Comparison of ENCODE assay signal across 9 cellular contexts in the genomic region with DNA sequence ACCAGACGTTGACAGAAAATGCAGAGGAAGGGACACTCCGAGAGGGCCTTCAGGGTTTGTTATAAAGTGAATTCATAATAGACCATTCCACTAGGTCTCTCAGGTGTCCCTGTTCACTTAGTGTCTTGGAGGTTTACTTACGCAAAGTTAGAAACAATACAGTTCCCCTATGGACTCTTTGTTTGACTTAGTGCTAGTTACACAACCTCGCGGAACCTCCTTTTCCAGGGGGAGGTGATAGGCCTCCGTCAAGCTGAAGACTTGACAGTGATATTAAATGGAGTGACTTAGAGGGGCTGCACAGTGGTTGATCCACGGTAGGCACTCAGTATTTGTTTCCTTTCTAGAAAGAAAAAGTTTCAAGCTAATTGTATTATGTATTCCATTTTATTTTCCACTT. TPM values are rescaled to one million over a fixed set of nuclear protein-coding genes. Genes with fewer than 3 reads are reported as not detected.
DNase-seq lines count a peak whose midpoint lies in the region; ATAC-seq and TF ChIP-seq lines count a peak whose summit lies in the region.
"Had no signal": no experiment of that assay in that cellular context is flagged by ENCODE, and none has a peak within 500 bp of the region (broad histone marks: within the 10 kb centered on the region; RNA-seq: fewer than 3 reads in every experiment).

No MANE protein-coding gene starts in this region.

- intact Hi-C loops in tibial artery (cut with DNase I; ENCODE audit: low total_unique reads) (no loop called here), head of caudate nucleus (cut with DNase I) (loop anchor here (2.0 kb wide), 1 partner anchor 101 kb away; the partner anchor contains the start of gene MARCHF6)

- no peaks in the 10 kb centered on the region for H3K9me3 ChIP-seq in tibial artery
- H3K9me3 ChIP-seq: mucosa of descending colon had no signal

- peak overlapping the region; percentile 80 to 87 for H3K27ac ChIP-seq in tibial artery

- H3K4me3 ChIP-seq in tibial artery, result peak overlapping the region; percentile 81 to 82

- no peaks in the 10 kb centered on the region for H3K27me3 ChIP-seq in tibial artery

- no peaks in the 10 kb centered on the region for H3K9me3 Mint-ChIP-seq in activated CD8-positive, alpha-beta memory T cell treated with anti-CD3 and anti-CD28 coated beads, Interleukin-2, amount 10 ng/mL, durations not matched to agents 7 days and 5 days (ENCODE audit: low read depth)
- H3K9me3 Mint-ChIP-seq in activated CD4-positive, alpha-beta memory T cell treated with anti-CD3 and anti-CD28 coated beads, Interleukin-2, amount 10 ng/mL, durations not matched to agents 7 days and 5 days, result no peaks in the 10 kb centered on the region
- H3K9me3 Mint-ChIP-seq in immature natural killer cell, result no peaks in the 10 kb centered on the region

- H3K36me3 Mint-ChIP-seq in activated CD8-positive, alpha-beta memory T cell treated with anti-CD3 and anti-CD28 coated beads, Interleukin-2, amount 10 ng/mL, durations not matched to agents 7 days and 5 days, result peaks cover 38% of the 10 kb centered on the region
- peaks cover 54% of the 10 kb centered on the region for H3K36me3 Mint-ChIP-seq in activated CD4-positive, alpha-beta memory T cell treated with anti-CD3 and anti-CD28 coated beads, Interleukin-2, amount 10 ng/mL, durations not matched to agents 7 days and 5 days (ENCODE audit: low read depth)
- peaks cover 10 to 13% (median 12%) of the 10 kb centered on the region in 3 donors for H3K36me3 Mint-ChIP-seq in immature natural killer cell

- no peak for ATAC-seq in activated CD8-positive, alpha-beta memory T cell treated with anti-CD3 and anti-CD28 coated beads, Interleukin-2, amount 10 ng/mL, durations not matched to agents 7 days and 5 days

- H3K4me3 Mint-ChIP-seq in activated CD8-positive, alpha-beta memory T cell treated with anti-CD3 and anti-CD28 coated beads, Interleukin-2, amount 10 ng/mL, durations not matched to agents 7 days and 5 days, result peak overlapping the region; percentile 94
- peak overlapping the region; percentile 81 for H3K4me3 Mint-ChIP-seq in activated CD4-positive, alpha-beta memory T cell treated with anti-CD3 and anti-CD28 coated beads, Interleukin-2, amount 10 ng/mL, durations not matched to agents 7 days and 5 days
- peak overlapping the region; percentile 86 to 98 (median 92) for H3K4me3 Mint-ChIP-seq in immature natural killer cell

- DNase-seq in activated CD8-positive, alpha-beta memory T cell treated with anti-CD3 and anti-CD28 coated beads, Interleukin-2, amount 10 ng/mL, durations not matched to agents 7 days and 5 days, result no peak
- no peak for DNase-seq in activated CD8-positive, alpha-beta memory T cell treated with anti-CD3 and anti-CD28 coated beads, Interleukin-2, amount 50 U/mL, for 4 hours
- no peak for DNase-seq in activated CD4-positive, alpha-beta memory T cell treated with anti-CD3 and anti-CD28 coated beads, Interleukin-2, amount 10 ng/mL, durations not matched to agents 7 days and 5 days
- DNase-seq in immature natural killer cell, result no peak
- no peak for DNase-seq in tibial artery
- no peak for DNase-seq in amygdala (lab: John Stamatoyannopoulos, UW)
- no peak for DNase-seq in hippocampal formation (lab: John Stamatoyannopoulos, UW)
- no peak for DNase-seq in head of caudate nucleus
- DNase-seq: mucosa of descending colon had no signal

- no peak for TF ChIP-seq CTCF in tibial artery (IDR thresholded peaks at IDR 0.05)

- H3K4me1 ChIP-seq in tibial artery, result peaks cover 0 to 37% (median 18%) of the 10 kb centered on the region in 4 donors

- peak overlapping the region; percentile 87 for H3K27ac Mint-ChIP-seq in activated CD8-positive, alpha-beta memory T cell treated with anti-CD3 and anti-CD28 coated beads, Interleukin-2, amount 10 ng/mL, durations not matched to agents 7 days and 5 days
- H3K27ac Mint-ChIP-seq in activated CD4-positive, alpha-beta memory T cell treated with anti-CD3 and anti-CD28 coated beads, Interleukin-2, amount 10 ng/mL, durations not matched to agents 7 days and 5 days, result peak overlapping the region; percentile 60
- peak overlapping the region in 5 of 6 donors; percentile 48 to 98 (median 70) for H3K27ac Mint-ChIP-seq in immature natural killer cell

- no peaks in the 10 kb centered on the region for H3K27me3 Mint-ChIP-seq in activated CD8-positive, alpha-beta memory T cell treated with anti-CD3 and anti-CD28 coated beads, Interleukin-2, amount 10 ng/mL, durations not matched to agents 7 days and 5 days
- no peaks in the 10 kb centered on the region for H3K27me3 Mint-ChIP-seq in activated CD4-positive, alpha-beta memory T cell treated with anti-CD3 and anti-CD28 coated beads, Interleukin-2, amount 10 ng/mL, durations not matched to agents 7 days and 5 days
- peaks cover 12 to 17% (median 12%) of the 10 kb centered on the region in 3 donors for H3K27me3 Mint-ChIP-seq in immature natural killer cell (ENCODE audit: low read depth in 3 of 3)

- CTCF ChIA-PET in activated CD8-positive, alpha-beta memory T cell treated with anti-CD3 and anti-CD28 coated beads, Interleukin-2, amount 10 ng/mL, durations not matched to agents 7 days and 5 days (lab: Charles Lee), result interaction anchor here (1.1 to 2.1 kb wide), 4 partner anchors 27 to 113 kb away, joined by 3 to 5 read pairs (median 4); partner anchors contain the start of gene MARCHF6
- CTCF ChIA-PET in activated CD4-positive, alpha-beta memory T cell treated with anti-CD3 and anti-CD28 coated beads, Interleukin-2, amount 10 ng/mL, durations not matched to agents 7 days and 5 days (lab: Charles Lee), result interaction anchor here (2.8 kb wide), 1 partner anchor 32 kb away, joined by 9 read pairs; no protein-coding TSS in a partner anchor

- POLR2A ChIA-PET in activated CD4-positive, alpha-beta memory T cell treated with anti-CD3 and anti-CD28 coated beads, Interleukin-2, amount 10 ng/mL, durations not matched to agents 7 days and 5 days (lab: Charles Lee), result interaction anchor here (1.0 to 5.4 kb wide), 10 partner anchors 10 to 384 kb away, joined by 3 to 55 read pairs (median 6); partner anchors contain the start of gene MARCHF6

- H3K4me1 Mint-ChIP-seq in activated CD8-positive, alpha-beta memory T cell treated with anti-CD3 and anti-CD28 coated beads, Interleukin-2, amount 10 ng/mL, durations not matched to agents 7 days and 5 days, result peaks cover 66% of the 10 kb centered on the region
- H3K4me1 Mint-ChIP-seq in activated CD4-positive, alpha-beta memory T cell treated with anti-CD3 and anti-CD28 coated beads, Interleukin-2, amount 10 ng/mL, durations not matched to agents 7 days and 5 days, result peaks cover 68% of the 10 kb centered on the region
- H3K4me1 Mint-ChIP-seq in immature natural killer cell, result peaks cover 49 to 65% of the 10 kb centered on the region in 2 donors

- peaks cover 6 to 20% (median 10%) of the 10 kb centered on the region in 3 donors for H3K36me3 ChIP-seq in tibial artery

RNA-seq across cellular contexts. Expression of gene CCT5, which starts 1.3 kb away (rescaled TPM):
- 100 to 1,000 TPM; 270 to 342 TPM for total RNA-seq in activated CD8-positive, alpha-beta memory T cell treated with anti-CD3 and anti-CD28 coated beads, Interleukin-2, amount 10 ng/mL, durations not matched to agents 7 days and 5 days
- 100 to 1,000 TPM; 220 to 223 TPM for total RNA-seq in activated CD4-positive, alpha-beta memory T cell treated with anti-CD3 and anti-CD28 coated beads, Interleukin-2, amount 10 ng/mL, durations not matched to agents 7 days and 5 days
- polyA plus RNA-seq in immature natural killer cell, result 100 to 1,000 TPM; 182 to 227 (median 211) TPM

RNA-seq across cellular contexts. Expression of gene ATPSCKMT, which starts 1.7 kb away (rescaled TPM):
- total RNA-seq in activated CD8-positive, alpha-beta memory T cell treated with anti-CD3 and anti-CD28 coated beads, Interleukin-2, amount 10 ng/mL, durations not matched to agents 7 days and 5 days, result 10 to 100 TPM; 18.8 to 24.7 TPM
- 10 to 100 TPM; 14.6 to 15.5 TPM for total RNA-seq in activated CD4-positive, alpha-beta memory T cell treated with anti-CD3 and anti-CD28 coated beads, Interleukin-2, amount 10 ng/mL, durations not matched to agents 7 days and 5 days
- 10 to 100 TPM in 2 of 3 donors, 1 to 10 TPM in 1; 9.5 to 16.0 (median 14.1) TPM for polyA plus RNA-seq in immature natural killer cell

RNA-seq across cellular contexts. Expression of gene CMBL, which starts 56.3 kb away (rescaled TPM):
- 1 to 10 TPM; 2.7 to 3.2 TPM for total RNA-seq in activated CD8-positive, alpha-beta memory T cell treated with anti-CD3 and anti-CD28 coated beads, Interleukin-2, amount 10 ng/mL, durations not matched to agents 7 days and 5 days
- total RNA-seq in activated CD4-positive, alpha-beta memory T cell treated with anti-CD3 and anti-CD28 coated beads, Interleukin-2, amount 10 ng/mL, durations not matched to agents 7 days and 5 days, result 1 to 10 TPM; 1.7 to 2.0 TPM
- under 1 TPM in 2 of 3 donors, not detected in 1; 0.35 to 0.84 TPM for polyA plus RNA-seq in immature natural killer cell
